9 cellular contexts compared by ENCODE assay signal in the genomic region with DNA sequence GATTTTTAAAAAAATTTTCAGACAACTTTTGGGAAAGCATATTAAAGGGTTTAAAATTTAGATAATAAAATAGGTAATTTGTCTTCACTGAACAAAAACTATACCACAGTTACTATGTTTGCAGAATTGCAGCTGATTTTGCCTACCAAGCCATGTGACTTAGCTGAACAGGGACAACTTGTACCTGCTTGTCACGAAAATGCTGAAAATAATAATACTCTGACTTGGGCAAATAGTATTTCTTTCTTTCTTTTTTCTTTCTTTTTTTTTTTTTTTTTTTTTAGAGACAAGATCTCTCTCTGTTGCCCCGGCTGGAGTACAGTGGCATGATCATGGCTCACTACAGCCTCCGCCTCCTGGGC.
DNase-seq lines count a peak whose midpoint lies in the region; ATAC-seq and TF ChIP-seq lines count a peak whose summit lies in the region.
"Had no signal": no experiment of that assay in that cellular context is flagged by ENCODE, and none has a peak within 500 bp of the region (broad histone marks: within the 10 kb centered on the region; RNA-seq: fewer than 3 reads in every experiment).

No MANE protein-coding gene starts in this region.

- H3K27me3 Mint-ChIP-seq in memory B cell (no peaks in the 10 kb centered on the region), type B pancreatic cell (no peaks in the 10 kb centered on the region)
- H3K27me3 Mint-ChIP-seq in effector memory CD8-positive, alpha-beta T cell = no peaks in the 10 kb centered on the region

- H3K4me3 Mint-ChIP-seq in memory B cell = no peak overlapping the region
- no peak overlapping the region for H3K4me3 Mint-ChIP-seq in effector memory CD8-positive, alpha-beta T cell
- H3K4me3 Mint-ChIP-seq in type B pancreatic cell = no peak overlapping the region

- H3K4me1 Mint-ChIP-seq in memory B cell (peaks cover 11% of the 10 kb centered on the region), type B pancreatic cell (ENCODE audit: unreplicated experiment) (no peaks in the 10 kb centered on the region)
- H3K4me1 Mint-ChIP-seq in effector memory CD8-positive, alpha-beta T cell (ENCODE audit: low read depth in 2 of 2) = no peaks in the 10 kb centered on the region

- H3K27ac Mint-ChIP-seq in memory B cell (peak overlapping the region; percentile 72), type B pancreatic cell (no peak overlapping the region)
- no peak overlapping the region for H3K27ac Mint-ChIP-seq in effector memory CD8-positive, alpha-beta T cell

- DNase-seq in memory B cell (ENCODE audit: low spot score in 2 of 2) = no peak
- DNase-seq in DMS153 treated with DMSO at 0.1 percent for 48 hours (lab: John Stamatoyannopoulos, UW; ENCODE audit: unreplicated experiment) = no peak
- DNase-seq in stimulated activated CD4-positive, alpha-beta T cell treated with anti-CD3 and anti-CD28 coated beads, Interleukin-2, amount 100 ng/mL, for 24 hours = no peak
- DNase-seq in effector memory CD8-positive, alpha-beta T cell = no peak
- no peak for DNase-seq in type B pancreatic cell (ENCODE audit: extremely low spot score, unreplicated experiment)
- DNase-seq: testis had no signal

- ATAC-seq in GM19025 (IDR thresholded peaks at IDR 0.05; ENCODE audit: low read depth, unreplicated experiment) = peak; percentile 12
- ATAC-seq in GM21723 (IDR thresholded peaks at IDR 0.05; ENCODE audit: unreplicated experiment) = peak; percentile 27
- peak; percentile 25 for ATAC-seq in HG03108 (IDR thresholded peaks at IDR 0.05; ENCODE audit: unreplicated experiment)
- ATAC-seq in memory B cell (ENCODE audit: low read depth) = no peak
- ATAC-seq in effector memory CD8-positive, alpha-beta T cell (replicated peaks) = no peak

- peaks cover 1% of the 10 kb centered on the region for H3K36me3 Mint-ChIP-seq in memory B cell
- no peaks in the 10 kb centered on the region for H3K36me3 Mint-ChIP-seq in effector memory CD8-positive, alpha-beta T cell (ENCODE audit: insufficient read depth)
- H3K36me3 Mint-ChIP-seq in type B pancreatic cell = no peaks in the 10 kb centered on the region

- peaks cover 1% of the 10 kb centered on the region for H3K9me3 Mint-ChIP-seq in memory B cell
- no peaks in the 10 kb centered on the region for H3K9me3 Mint-ChIP-seq in effector memory CD8-positive, alpha-beta T cell
- H3K9me3 Mint-ChIP-seq in type B pancreatic cell = no peaks in the 10 kb centered on the region

- no peak for TF ChIP-seq CTCF in type B pancreatic cell (conservative IDR thresholded peaks at IDR 0.05)

Comparison
In these comparisons a context has a peak if more than half of its experiments do, and no peak if none do; other contexts are left out.
1. ATAC-seq: peak in GM19025 (single experiment), GM21723 (single experiment) and HG03108 (single experiment); none in memory B cell (single experiment) and effector memory CD8-positive, alpha-beta T cell (single experiment).